8 cellular contexts compared by ENCODE assay signal in genomic region chr15:63502137-63502801, GRCh38. TPM values are rescaled to one million over a fixed set of nuclear protein-coding genes. Genes with fewer than 3 reads are reported as not detected.
A peak's percentile ranks its signal among the peaks of the same experiment; 100 is the strongest.
DNase-seq lines count a peak whose midpoint lies in the region; ATAC-seq and TF ChIP-seq lines count a peak whose summit lies in the region.

No MANE protein-coding gene starts in this region.

- H3K27me3 ChIP-seq in mammary epithelial cell (ENCODE audit: insufficient read depth, low read length) (no peaks in the 10 kb centered on the region), muscle layer of colon (ENCODE audit: control insufficient read depth in 1 of 2, insufficient read depth in 2 of 2, low read length in 2 of 2) (no peaks in the 10 kb centered on the region)

- H3K36me3 ChIP-seq in mammary epithelial cell (ENCODE audit: insufficient read depth, low read length) (no peaks in the 10 kb centered on the region), muscle layer of colon (ENCODE audit: insufficient read depth, low read length) (no peaks in the 10 kb centered on the region)

- TF ChIP-seq CTCF in AG10803 (conservative IDR thresholded peaks at IDR 0.05; ENCODE audit: low read length): no peak
- TF ChIP-seq CTCF in mammary epithelial cell (conservative IDR thresholded peaks at IDR 0.05 in 1 of 2, IDR thresholded peaks at IDR 0.05 in 1 of 2; ENCODE audit: extremely low read depth in 1 of 2, insufficient read depth in 1 of 2, low read depth in 1 of 2, low read length in 2 of 2): no peak

- H4K20me1 ChIP-seq in mammary epithelial cell (ENCODE audit: insufficient read depth, low read length): peaks cover 2% of the 10 kb centered on the region

- DNase-seq in AG10803 (ENCODE audit: low read depth) (peak; percentile 47), LoVo (ENCODE audit: low spot score) (peak; percentile 49), mammary epithelial cell (no peak), occipital lobe (lab: John Stamatoyannopoulos, UW) (no peak), GOT3 (lab: John Stamatoyannopoulos, UW) (no peak)

- peak overlapping the region; percentile 43 for H3K27ac ChIP-seq in mammary epithelial cell (ENCODE audit: insufficient read depth, low read depth, low read length)
- H3K27ac ChIP-seq in muscle layer of colon (ENCODE audit: low read depth, low read length): peak overlapping the region; percentile 96

- intact Hi-C loops in mammary epithelial cell (cut with micrococcal nuclease): loop anchor here (10.0 kb wide), 1 partner anchor 593 kb away; the partner anchor contains the start of genes CIAO2A and SNX1

- dilution Hi-C loops in mammary epithelial cell (cut with HindIII; ENCODE audit: low sequenced_read_pairs): no loop called here

- ATAC-seq in GM21619 (IDR thresholded peaks at IDR 0.05; ENCODE audit: unreplicated experiment) (no peak), GM19397 (IDR thresholded peaks at IDR 0.05; ENCODE audit: unreplicated experiment) (no peak)

- no TSS peak for BruUV-seq in mammary epithelial cell (replicated peaks; lab: Mats Ljungman, UMichigan)

- no peak overlapping the region for H3K4me3 ChIP-seq in AG10803 (ENCODE audit: low read length)
- H3K4me3 ChIP-seq in mammary epithelial cell (replicated peaks in 1 of 3; ENCODE audit: insufficient read depth in 1 of 3, low read depth in 2 of 3, low read length in 3 of 3): no peak overlapping the region
- peak overlapping the region in 1 of 2 donors; percentile 77 for H3K4me3 ChIP-seq in muscle layer of colon (ENCODE audit: low read depth in 1 of 2, low read length in 2 of 2)

- CTCF ChIA-PET in mammary epithelial cell (lab: Charles Lee; ENCODE audit: low non-redundant PET): no interaction called here

- peak overlapping the region; percentile 66 for H3K4me2 ChIP-seq in mammary epithelial cell (ENCODE audit: insufficient read depth, low read depth, low read length)

- 99% methylated on average over 15 of the region's 15 CpGs for WGBS in mammary epithelial cell (ENCODE audit: low coverage, missing lambda C conversion rate)

- H3K9me3 ChIP-seq in mammary epithelial cell (replicated peaks; ENCODE audit: insufficient read depth, low read length) (no peaks in the 10 kb centered on the region), muscle layer of colon (ENCODE audit: low read length) (no peaks in the 10 kb centered on the region)

- H2AFZ ChIP-seq in mammary epithelial cell (ENCODE audit: low read depth, low read length): no peak overlapping the region

- in situ Hi-C loops in mammary epithelial cell (cut with MboI; ENCODE audit: low sequenced_read_pairs in 2 of 2): no loop called here

- H3K4me1 ChIP-seq in mammary epithelial cell (ENCODE audit: insufficient read depth, low read length) (peaks cover 44% of the 10 kb centered on the region), muscle layer of colon (ENCODE audit: insufficient read depth, low read length) (peaks cover 46% of the 10 kb centered on the region)

- peak overlapping the region; percentile 47 for H3K9ac ChIP-seq in mammary epithelial cell (ENCODE audit: insufficient read depth, low read length)
- H3K9ac ChIP-seq in muscle layer of colon (ENCODE audit: low read length): peak overlapping the region; percentile 86

- H3K79me2 ChIP-seq in mammary epithelial cell (ENCODE audit: insufficient read depth, low read length): peaks cover 28% of the 10 kb centered on the region

RNA-seq across cellular contexts. Expression of gene USP3, which starts 2.1 kb away (rescaled TPM):
- 10 to 100 TPM; 26.3 to 30.6 TPM for total RNA-seq in mammary epithelial cell
- 13.6 TPM for polyA plus RNA-seq in mammary epithelial cell
- polyA minus RNA-seq in mammary epithelial cell: 50.9 TPM
- 86.4 TPM for total RNA-seq in occipital lobe

Comparison
In these comparisons a context has a peak if more than half of its experiments do, and no peak if none do; other contexts are left out.
1. DNase-seq: peak in AG10803 (single experiment) and LoVo (single experiment); none in mammary epithelial cell (single experiment), occipital lobe (single experiment) and GOT3 (single experiment).